Comparison of ENCODE assay signal across 10 cellular contexts in genomic region chr2:136582631-136583205, GRCh38.
DNase-seq lines count a peak whose midpoint lies in the region; ATAC-seq and TF ChIP-seq lines count a peak whose summit lies in the region.
"Had no signal": no experiment of that assay in that cellular context is flagged by ENCODE, and none has a peak within 500 bp of the region (broad histone marks: within the 10 kb centered on the region; RNA-seq: fewer than 3 reads in every experiment).

No MANE protein-coding gene starts in this region.

- peaks cover 0 to 2% of the 10 kb centered on the region in 2 donors for H3K27me3 ChIP-seq in tibial artery
- H3K27me3 ChIP-seq in BE2C: no peaks in the 10 kb centered on the region
- H3K27me3 ChIP-seq: SJSA1 had no signal

- no peak for TF ChIP-seq POLR2A in erythroblast (IDR thresholded peaks at IDR 0.05; ENCODE audit: low read length)

- intact Hi-C loops in left ventricle myocardium superior (cut with micrococcal nuclease): no loop called here
- intact Hi-C loops in Right ventricle myocardium inferior (cut with DNase I): no loop called here
- intact Hi-C loops in tibial artery (cut with DNase I; ENCODE audit: low total_unique reads): no loop called here

- no peaks in the 10 kb centered on the region for H3K9me3 ChIP-seq in tibial artery
- no peaks in the 10 kb centered on the region for H3K9me3 ChIP-seq in BE2C
- H3K9me3 ChIP-seq: SJSA1 had no signal

- ATAC-seq in left ventricle myocardium superior (no peak), Right ventricle myocardium inferior (no peak), HG03108 (IDR thresholded peaks at IDR 0.05; ENCODE audit: unreplicated experiment) (no peak)
- ATAC-seq: sciatic nerve had no signal

- TF ChIP-seq CTCF in tibial artery (IDR thresholded peaks at IDR 0.05): no peak
- TF ChIP-seq CTCF in BE2C (IDR thresholded peaks at IDR 0.05; ENCODE audit: low read depth, low read length): no peak

- peak; percentile 25 for DNase-seq in left ventricle myocardium superior
- no peak for DNase-seq in Right ventricle myocardium inferior (ENCODE audit: missing footprints)
- DNase-seq in OCI-M1 (lab: John Stamatoyannopoulos, UW): peak; percentile 68
- DNase-seq in erythroblast (lab: John Stamatoyannopoulos, UW): peak; percentile 15 to 39
- peak; percentile 39 for DNase-seq in stimulated activated CD8-positive, alpha-beta memory T cell treated with anti-CD3 and anti-CD28 coated beads, Interleukin-4, amount 100 ng/mL, for 48 hours
- no peak for DNase-seq in tibial artery
- DNase-seq in BE2C: no peak

- H3K36me3 ChIP-seq in tibial artery: no peaks in the 10 kb centered on the region
- H3K36me3 ChIP-seq in BE2C: no peaks in the 10 kb centered on the region
- H3K36me3 ChIP-seq: SJSA1 had no signal

- H3K4me3 ChIP-seq in tibial artery: no peak overlapping the region
- H3K4me3 ChIP-seq in BE2C (ENCODE audit: low read depth, low read length): no peak overlapping the region
- H3K4me3 ChIP-seq: SJSA1 had no signal

- no peaks in the 10 kb centered on the region for H3K4me1 ChIP-seq in tibial artery
- no peaks in the 10 kb centered on the region for H3K4me1 ChIP-seq in BE2C
- H3K4me1 ChIP-seq: SJSA1 had no signal

- no peak overlapping the region for H3K27ac ChIP-seq in tibial artery
- H3K27ac ChIP-seq: SJSA1 had no signal

Comparison
In these comparisons a context has a peak if more than half of its experiments do, and no peak if none do; other contexts are left out.
1. DNase-seq: peak in left ventricle myocardium superior (single experiment), OCI-M1 (single experiment), erythroblast (2 of 2) and stimulated activated CD8-positive, alpha-beta memory T cell treated with anti-CD3 and anti-CD28 coated beads, Interleukin-4, amount 100 ng/mL, for 48 hours (single experiment); none in Right ventricle myocardium inferior (single experiment), tibial artery (0 of 2) and BE2C (single experiment).